ENCODE assay signal across 1 cellular context in the genomic region with DNA sequence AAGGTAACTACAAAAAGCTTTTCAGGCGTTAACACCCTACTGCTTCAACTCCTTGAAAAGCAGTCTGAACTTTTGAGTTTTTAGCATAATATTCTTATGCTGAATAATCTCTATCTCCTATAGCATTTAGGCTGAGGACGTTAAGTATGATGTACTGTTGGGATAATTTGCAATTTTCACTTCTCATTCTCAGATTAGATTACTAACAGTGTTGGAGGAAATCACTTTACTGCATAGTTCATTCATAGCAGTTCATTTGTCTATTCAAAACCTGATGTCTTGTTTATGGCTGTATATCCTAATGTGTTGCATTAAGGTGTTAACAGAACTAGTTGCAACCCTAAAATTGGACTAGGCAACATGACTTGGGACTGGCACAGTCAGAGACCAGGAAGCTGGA.
TF ChIP-seq lines count a peak whose summit lies in the region.

No MANE protein-coding gene starts in this region.

TF ChIP-seq in GM12878, 131 proteins besides CTCF, POLR2A, EP300 and RAD21 (continued from another document):
- TF ChIP-seq MAX (IDR thresholded peaks at IDR 0.05; ENCODE audit: low read depth, low read length) (no peak), CHD1 (IDR thresholded peaks at IDR 0.05; ENCODE audit: low read depth, low read length) (no peak), ZNF274 (IDR thresholded peaks at IDR 0.05; ENCODE audit: insufficient read depth, insufficient read length) (no peak), MXI1 (IDR thresholded peaks at IDR 0.05; ENCODE audit: low read depth, low read length) (no peak), NRF1 (conservative IDR thresholded peaks at IDR 0.05; ENCODE audit: low read depth, low read length) (no peak), MYC (IDR thresholded peaks at IDR 0.05; ENCODE audit: insufficient read depth, insufficient read length, insufficient replicate concordance, low read length, severe bottlenecking) (no peak), NKRF (conservative IDR thresholded peaks at IDR 0.05) (no peak), RBBP5 (conservative IDR thresholded peaks at IDR 0.05) (no peak), DPF2 (IDR thresholded peaks at IDR 0.05) (no peak), POLR2AphosphoS5 (IDR thresholded peaks at IDR 0.05; ENCODE audit: low read length) (no peak), JUND (IDR thresholded peaks at IDR 0.05; ENCODE audit: low read depth, low read length) (no peak), NR2C2 (IDR thresholded peaks at IDR 0.05; ENCODE audit: borderline replicate concordance, control insufficient read depth, insufficient read length, low read depth) (no peak)
